Comparison of ENCODE assay signal across 8 cellular contexts in the genomic region with DNA sequence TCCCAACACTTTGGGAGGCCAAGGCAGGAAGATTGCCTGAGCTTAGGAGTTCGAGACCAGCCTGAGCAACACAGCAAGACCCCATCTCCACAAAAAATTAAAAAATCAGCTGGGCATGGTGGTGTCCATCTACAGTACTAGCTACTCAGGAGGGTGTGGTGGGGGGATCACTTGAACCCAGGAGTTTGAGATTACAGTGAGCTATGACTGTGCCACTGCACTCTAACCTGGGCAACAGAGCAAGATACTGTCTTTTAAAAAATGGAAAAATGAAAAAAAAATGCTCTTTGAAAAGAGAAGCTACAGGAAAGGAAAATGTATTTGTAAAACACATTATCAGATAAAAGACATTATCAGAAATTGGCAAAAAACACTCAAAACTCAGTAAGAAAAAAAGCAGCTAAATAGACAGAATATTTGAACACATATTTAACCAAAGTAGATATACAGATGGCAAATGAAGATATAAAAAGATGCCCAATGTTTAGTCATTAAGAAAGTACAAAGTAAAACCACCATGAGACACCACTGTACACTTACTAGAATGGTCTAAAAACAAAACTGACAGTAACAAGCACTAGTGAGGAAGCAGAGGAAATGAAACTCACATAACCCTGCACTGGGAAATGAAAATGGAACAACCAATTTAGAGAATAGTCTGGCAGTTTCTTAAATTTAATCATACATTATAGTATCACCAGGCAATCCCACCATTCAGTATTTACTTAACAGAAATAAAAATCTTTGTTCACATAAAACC. TPM values are rescaled to one million over a fixed set of nuclear protein-coding genes. Genes with fewer than 3 reads are reported as not detected.
DNase-seq lines count a peak whose midpoint lies in the region; ATAC-seq and TF ChIP-seq lines count a peak whose summit lies in the region.

No MANE protein-coding gene starts in this region.

- no peaks in the 10 kb centered on the region for H3K27me3 ChIP-seq in H7 (ENCODE audit: control insufficient read depth, insufficient read depth, low read length)
- H3K27me3 ChIP-seq in thyroid gland = no peaks in the 10 kb centered on the region

- H3K4me1 ChIP-seq in thyroid gland = peaks cover 8 to 15% of the 10 kb centered on the region in 2 donors

- peak overlapping the region; percentile 61 for H3K4me3 Mint-ChIP-seq in activated T-helper 1 cell treated with anti-CD3 and anti-CD28 coated beads, Interleukin-12 subunit alpha, Interleukin-12 subunit beta, Interleukin-2, Interleukin-4 antibody, amounts not matched to agents 30 ng/mL and 10 ng/mL and 1 ng/mL, durations not matched to agents 14 hours and 24 hours and 36 hours

- no peak overlapping the region for H3K27ac ChIP-seq in thyroid gland

- H3K36me3 Mint-ChIP-seq in activated T-helper 1 cell treated with anti-CD3 and anti-CD28 coated beads, Interleukin-12 subunit alpha, Interleukin-12 subunit beta, Interleukin-2, Interleukin-4 antibody, amounts not matched to agents 30 ng/mL and 10 ng/mL and 1 ng/mL, durations not matched to agents 14 hours and 24 hours and 36 hours (ENCODE audit: low read depth) = peaks cover 69% of the 10 kb centered on the region

- H3K4me1 Mint-ChIP-seq in activated T-helper 1 cell treated with anti-CD3 and anti-CD28 coated beads, Interleukin-12 subunit alpha, Interleukin-12 subunit beta, Interleukin-2, Interleukin-4 antibody, amounts not matched to agents 30 ng/mL and 10 ng/mL and 1 ng/mL, durations not matched to agents 14 hours and 24 hours and 36 hours (ENCODE audit: low read depth) = peaks cover 78% of the 10 kb centered on the region

- DNase-seq in GM10248 (ENCODE audit: extremely low spot score) (peak; percentile 52), islet precursor cell (no peak), H7 (no peak), thyroid gland (no peak), NCI-H1048 (lab: John Stamatoyannopoulos, UW) (no peak)
- no peak for DNase-seq in activated T-helper 1 cell treated with anti-CD3 and anti-CD28 coated beads, Interleukin-12 subunit alpha, Interleukin-12 subunit beta, Interleukin-2, Interleukin-4 antibody, amounts not matched to agents 30 ng/mL and 10 ng/mL and 1 ng/mL, durations not matched to agents 14 hours and 24 hours and 36 hours (ENCODE audit: low spot score)

- H3K9me3 ChIP-seq in thyroid gland = no peaks in the 10 kb centered on the region

- POLR2A ChIA-PET in GM10248 (lab: Yijun Ruan, JAX) = no interaction called here

- H3K27me3 Mint-ChIP-seq in activated T-helper 1 cell treated with anti-CD3 and anti-CD28 coated beads, Interleukin-12 subunit alpha, Interleukin-12 subunit beta, Interleukin-2, Interleukin-4 antibody, amounts not matched to agents 30 ng/mL and 10 ng/mL and 1 ng/mL, durations not matched to agents 14 hours and 24 hours and 36 hours (ENCODE audit: insufficient read depth) = no peaks in the 10 kb centered on the region

- TF ChIP-seq CTCF in GM10248 (IDR thresholded peaks at IDR 0.05; ENCODE audit: control extremely low read depth, extremely low read depth, low read depth, missing control alignments) = no peak
- no peak for TF ChIP-seq CTCF in thyroid gland (IDR thresholded peaks at IDR 0.05)

- peak; percentile 96 for ATAC-seq in GM19397 (IDR thresholded peaks at IDR 0.05; ENCODE audit: unreplicated experiment)
- peak; percentile 94 for ATAC-seq in HG03097 (IDR thresholded peaks at IDR 0.05; ENCODE audit: low FRiP score, unreplicated experiment)

- H3K27ac Mint-ChIP-seq in activated T-helper 1 cell treated with anti-CD3 and anti-CD28 coated beads, Interleukin-12 subunit alpha, Interleukin-12 subunit beta, Interleukin-2, Interleukin-4 antibody, amounts not matched to agents 30 ng/mL and 10 ng/mL and 1 ng/mL, durations not matched to agents 14 hours and 24 hours and 36 hours = peak overlapping the region; percentile 86

- WGBS in thyroid gland, 2 donors = 92 to 100% methylated on average over 1 of the region's 1 CpG

- H3K36me3 ChIP-seq in H7 (replicated peaks; ENCODE audit: control insufficient read depth, insufficient read depth, low read length) (peaks cover 51% of the 10 kb centered on the region), thyroid gland (peaks cover 10 to 12% of the 10 kb centered on the region in 2 donors)

- TF ChIP-seq POLR2A in thyroid gland (IDR thresholded peaks at IDR 0.05) = no peak

- no peaks in the 10 kb centered on the region for H3K9me3 Mint-ChIP-seq in activated T-helper 1 cell treated with anti-CD3 and anti-CD28 coated beads, Interleukin-12 subunit alpha, Interleukin-12 subunit beta, Interleukin-2, Interleukin-4 antibody, amounts not matched to agents 30 ng/mL and 10 ng/mL and 1 ng/mL, durations not matched to agents 14 hours and 24 hours and 36 hours

- no peak overlapping the region for H3K4me3 ChIP-seq in H7 (ENCODE audit: insufficient read depth, low read depth, low read length)
- no peak overlapping the region for H3K4me3 ChIP-seq in thyroid gland (replicated peaks in 1 of 3)

- CTCF ChIA-PET in GM10248 (lab: Yijun Ruan, JAX) = interaction anchor here (0.9 to 1.7 kb wide), 6 partner anchors 12 to 546 kb away, joined by 3 to 5 read pairs (median 4); no protein-coding TSS in a partner anchor

- intact Hi-C loops in activated T-helper 1 cell treated with anti-CD3 and anti-CD28 coated beads, Interleukin-12 subunit alpha, Interleukin-12 subunit beta, Interleukin-2, Interleukin-4 antibody, amounts not matched to agents 30 ng/mL and 10 ng/mL and 1 ng/mL, durations not matched to agents 14 hours and 24 hours and 36 hours (cut with micrococcal nuclease) = loop anchor here (1.0 to 10.0 kb wide), 11 partner anchors 34 to 1179 kb away; a partner anchor contains a TSS
- intact Hi-C loops in thyroid gland (cut with DNase I) = no loop called here

RNA-seq across cellular contexts. Expression of a gene that starts 40.5 kb away (rescaled TPM):
- total RNA-seq in activated T-helper 1 cell treated with anti-CD3 and anti-CD28 coated beads, Interleukin-12 subunit alpha, Interleukin-12 subunit beta, Interleukin-2, Interleukin-4 antibody, amounts not matched to agents 30 ng/mL and 10 ng/mL and 1 ng/mL, durations not matched to agents 14 hours and 24 hours and 36 hours = 30.0 and 30.8 TPM in 2 replicates
- 27.3 and 31.3 TPM in 2 replicates for total RNA-seq in H7 (2014; rRNA removed; shearing (Covaris generic))
- total RNA-seq in thyroid gland = 10 to 100 TPM in 3 of 4 donors, 1 to 10 TPM in 1; 9.3 to 25.8 (median 15.2) TPM
